Comparison of ENCODE assay signal across 26 cellular contexts in genomic region chr11:64592656-64593055, GRCh38. TPM values are rescaled to one million over a fixed set of nuclear protein-coding genes. Genes with fewer than 3 reads are reported as not detected.
"Had no signal": no experiment of that assay in that cellular context is flagged by ENCODE, and none has a peak within 500 bp of the region (broad histone marks: within the 10 kb centered on the region; RNA-seq: fewer than 3 reads in every experiment).

No MANE protein-coding gene starts in this region.

- H3K27ac ChIP-seq: VCaP had no signal

- ATAC-seq: activated CD4-positive, alpha-beta T cell treated with anti-CD3 and anti-CD28 coated beads for 36 hours; activated T-helper 17 cell treated with anti-CD3 and anti-CD28 coated beads, Interleukin-2, amount 50 U/mL, for 72 hours; PC-3 had no signal

- FAIRE-seq: astrocyte, RCC 7860 had no signal

- H3K9me3 ChIP-seq: SK-N-SH had no signal

- H3K9ac ChIP-seq: SK-N-SH had no signal

- DNase-seq: activated CD4-positive, alpha-beta memory T cell treated with anti-CD3 and anti-CD28 coated beads, Interleukin-2, amount 10 ng/mL, durations not matched to agents 7 days and 5 days; activated CD4-positive, alpha-beta T cell treated with anti-CD3 and anti-CD28 coated beads for 36 hours; activated CD4-positive, alpha-beta T cell treated with anti-CD3 and anti-CD28 coated beads, Interleukin-2, amount 50 U/mL, for 1 hour; activated gamma-delta T cell; activated naive CD4-positive, alpha-beta T cell treated with anti-CD3 and anti-CD28 coated beads for 36 hours; activated T-cell treated with anti-CD3 and anti-CD28 coated beads for 4 hours; activated T-cell treated with anti-CD3 and anti-CD28 coated beads, Interleukin-2, amount 50 U/mL, for 48 hours; KG1; NCI-H1048; NCI-H146; NCI-H187 treated with DMSO at 0.1 percent for 48 hours; NCI-H2081 treated with DMSO at 0.1 percent for 48 hours; NCI-H446; NCI-H524; PC-3; SK-N-SH; T-helper 1 cell had no signal

RNA-seq across cellular contexts. Expression of gene SLC22A12, which starts 1.6 kb away (rescaled TPM):
- total RNA-seq: activated CD4-positive, alpha-beta memory T cell treated with anti-CD3 and anti-CD28 coated beads, Interleukin-2, amount 10 ng/mL, durations not matched to agents 7 days and 5 days; activated CD4-positive, alpha-beta T cell treated with anti-CD3 and anti-CD28 coated beads for 36 hours; activated CD8-positive, alpha-beta memory T cell treated with anti-CD3 and anti-CD28 coated beads for 36 hours; activated naive CD4-positive, alpha-beta T cell treated with anti-CD3 and anti-CD28 coated beads for 36 hours; activated T-helper 17 cell treated with anti-CD3 and anti-CD28 coated beads, Interleukin-2, amount 50 U/mL, for 72 hours; astrocyte; LHCN-M2; M059J; PC-3; T-helper 2 cell treated with Interferon-gamma antibody and Interleukin-4, amounts not matched to agents 100 ng/mL and 5 ng/mL, for 36 hours had no signal
- polyA plus RNA-seq: IgD-negative memory B cell, SK-N-SH had no signal

RNA-seq across cellular contexts. Expression of gene SLC22A11, which starts 36.9 kb away (rescaled TPM):
- total RNA-seq: activated CD4-positive, alpha-beta memory T cell treated with anti-CD3 and anti-CD28 coated beads, Interleukin-2, amount 10 ng/mL, durations not matched to agents 7 days and 5 days; activated CD8-positive, alpha-beta memory T cell treated with anti-CD3 and anti-CD28 coated beads for 36 hours; activated T-helper 17 cell treated with anti-CD3 and anti-CD28 coated beads, Interleukin-2, amount 50 U/mL, for 72 hours; astrocyte; LHCN-M2; M059J; PC-3; T-helper 2 cell treated with Interferon-gamma antibody and Interleukin-4, amounts not matched to agents 100 ng/mL and 5 ng/mL, for 36 hours had no signal
- polyA plus RNA-seq: IgD-negative memory B cell, SK-N-SH had no signal
